Comparison of ENCODE assay signal across 13 cellular contexts in genomic region chr20:20731945-20732296, GRCh38. TPM values are rescaled to one million over a fixed set of nuclear protein-coding genes. Genes with fewer than 3 reads are reported as not detected.
DNase-seq lines count a peak whose midpoint lies in the region; ATAC-seq, FAIRE-seq and TF ChIP-seq lines count a peak whose summit lies in the region.
"Had no signal": no experiment of that assay in that cellular context is flagged by ENCODE, and none has a peak within 500 bp of the region (broad histone marks: within the 10 kb centered on the region; RNA-seq: fewer than 3 reads in every experiment).

No MANE protein-coding gene starts in this region.

- no peaks in the 10 kb centered on the region for H4K20me1 ChIP-seq in mammary epithelial cell (ENCODE audit: insufficient read depth, low read length)

- H3K27me3 Mint-ChIP-seq in stimulated activated naive CD8-positive, alpha-beta T cell treated with anti-CD3 and anti-CD28 coated beads, Interleukin-15, Interleukin-2, amounts not matched to agents 100 ng/mL and 50 ng/mL, for 24 hours, result no peaks in the 10 kb centered on the region
- no peaks in the 10 kb centered on the region for H3K27me3 Mint-ChIP-seq in stimulated activated naive CD8-positive, alpha-beta T cell treated with anti-CD3 and anti-CD28 coated beads, Interleukin-15, amount 100 ng/mL, for 72 hours

- no peaks in the 10 kb centered on the region for H3K9me3 ChIP-seq in mammary epithelial cell (replicated peaks; ENCODE audit: insufficient read depth, low read length)
- no peaks in the 10 kb centered on the region for H3K9me3 ChIP-seq in aorta (ENCODE audit: control insufficient read depth, low read length)

- H3K79me2 ChIP-seq in mammary epithelial cell (ENCODE audit: insufficient read depth, low read length), result no peaks in the 10 kb centered on the region

- TF ChIP-seq CTCF in mammary epithelial cell (conservative IDR thresholded peaks at IDR 0.05 in 1 of 2, IDR thresholded peaks at IDR 0.05 in 1 of 2; ENCODE audit: extremely low read depth in 1 of 2, insufficient read depth in 1 of 2, low read depth in 1 of 2, low read length in 2 of 2) (no peak), D721Med (IDR thresholded peaks at IDR 0.05; ENCODE audit: insufficient read depth, missing control alignments) (no peak)

- FAIRE-seq in RCC 7860 (lab: Jason Lieb, UNC), result no peak
- FAIRE-seq in D721Med (lab: Jason Lieb, UNC), result no peak

- no peaks in the 10 kb centered on the region for H3K9me3 Mint-ChIP-seq in stimulated activated naive CD8-positive, alpha-beta T cell treated with anti-CD3 and anti-CD28 coated beads, Interleukin-15, Interleukin-2, amounts not matched to agents 100 ng/mL and 50 ng/mL, for 24 hours
- H3K9me3 Mint-ChIP-seq in stimulated activated naive CD8-positive, alpha-beta T cell treated with anti-CD3 and anti-CD28 coated beads, Interleukin-15, amount 100 ng/mL, for 72 hours, result no peaks in the 10 kb centered on the region
- H3K9me3 Mint-ChIP-seq: activated T-cell treated with anti-CD3 and anti-CD28 coated beads, Interleukin-2, amount 50 U/mL, for 4 hours; natural killer cell treated with Interleukin-12 subunit alpha and Interleukin-12 subunit beta and Interleukin-15 and Interleukin-18, amount 100 ng/mL, for 72 hours; WTC11 had no signal

- 36% methylated on average over 2 of the region's 2 CpGs for WGBS in mammary epithelial cell (ENCODE audit: low coverage, missing lambda C conversion rate)
- WGBS in aorta, 2 donors, result 12 to 23% methylated on average over 2 of the region's 2 CpGs

- in situ Hi-C loops in mammary epithelial cell (cut with MboI; ENCODE audit: low sequenced_read_pairs in 2 of 2), result no loop called here

- H3K4me1 ChIP-seq in mammary epithelial cell (ENCODE audit: insufficient read depth, low read length) (no peaks in the 10 kb centered on the region), aorta (ENCODE audit: control insufficient read depth in 1 of 2, insufficient read depth in 2 of 2, low read length in 2 of 2) (no peaks in the 10 kb centered on the region)

- peak overlapping the region; percentile 15 for H3K27ac Mint-ChIP-seq in stimulated activated naive CD8-positive, alpha-beta T cell treated with anti-CD3 and anti-CD28 coated beads, Interleukin-15, Interleukin-2, amounts not matched to agents 100 ng/mL and 50 ng/mL, for 24 hours
- no peak overlapping the region for H3K27ac Mint-ChIP-seq in stimulated activated naive CD8-positive, alpha-beta T cell treated with anti-CD3 and anti-CD28 coated beads, Interleukin-15, amount 100 ng/mL, for 72 hours
- H3K27ac Mint-ChIP-seq: natural killer cell treated with Interleukin-12 subunit alpha and Interleukin-12 subunit beta and Interleukin-15 and Interleukin-18, amount 100 ng/mL, for 72 hours; WTC11 had no signal

- H3K4me3 ChIP-seq in mammary epithelial cell (replicated peaks in 1 of 3; ENCODE audit: insufficient read depth in 1 of 3, low read depth in 2 of 3, low read length in 3 of 3), result no peak overlapping the region
- H3K4me3 ChIP-seq in aorta (ENCODE audit: low read length in 2 of 2), result no peak overlapping the region

- CTCF ChIA-PET in mammary epithelial cell (lab: Charles Lee; ENCODE audit: low non-redundant PET), result no interaction called here

- H2AFZ ChIP-seq in mammary epithelial cell (ENCODE audit: low read depth, low read length), result no peak overlapping the region

- H3K4me1 Mint-ChIP-seq in stimulated activated naive CD8-positive, alpha-beta T cell treated with anti-CD3 and anti-CD28 coated beads, Interleukin-15, Interleukin-2, amounts not matched to agents 100 ng/mL and 50 ng/mL, for 24 hours (ENCODE audit: low read depth), result peaks cover 40% of the 10 kb centered on the region
- H3K4me1 Mint-ChIP-seq in stimulated activated naive CD8-positive, alpha-beta T cell treated with anti-CD3 and anti-CD28 coated beads, Interleukin-15, amount 100 ng/mL, for 72 hours, result peaks cover 36% of the 10 kb centered on the region

- H3K9ac ChIP-seq in mammary epithelial cell (ENCODE audit: insufficient read depth, low read length), result no peak overlapping the region

- no peaks in the 10 kb centered on the region for H3K36me3 Mint-ChIP-seq in stimulated activated naive CD8-positive, alpha-beta T cell treated with anti-CD3 and anti-CD28 coated beads, Interleukin-15, Interleukin-2, amounts not matched to agents 100 ng/mL and 50 ng/mL, for 24 hours (ENCODE audit: low read depth)
- H3K36me3 Mint-ChIP-seq: natural killer cell treated with Interleukin-12 subunit alpha and Interleukin-12 subunit beta and Interleukin-15 and Interleukin-18, amount 100 ng/mL, for 72 hours; WTC11 had no signal

- no peak overlapping the region for H3K4me3 Mint-ChIP-seq in stimulated activated naive CD8-positive, alpha-beta T cell treated with anti-CD3 and anti-CD28 coated beads, Interleukin-15, Interleukin-2, amounts not matched to agents 100 ng/mL and 50 ng/mL, for 24 hours
- no peak overlapping the region for H3K4me3 Mint-ChIP-seq in stimulated activated naive CD8-positive, alpha-beta T cell treated with anti-CD3 and anti-CD28 coated beads, Interleukin-15, amount 100 ng/mL, for 72 hours
- H3K4me3 Mint-ChIP-seq: activated T-cell treated with anti-CD3 and anti-CD28 coated beads, Interleukin-2, amount 50 U/mL, for 4 hours; natural killer cell treated with Interleukin-12 subunit alpha and Interleukin-12 subunit beta and Interleukin-15 and Interleukin-18, amount 100 ng/mL, for 72 hours; WTC11 had no signal

- H3K27ac ChIP-seq in mammary epithelial cell (ENCODE audit: insufficient read depth, low read depth, low read length), result no peak overlapping the region
- H3K27ac ChIP-seq in aorta (ENCODE audit: low read depth in 1 of 2, low read length in 2 of 2), result no peak overlapping the region

- no TSS peak for BruUV-seq in mammary epithelial cell (replicated peaks; lab: Mats Ljungman, UMichigan)

- no peak overlapping the region for H3K4me2 ChIP-seq in mammary epithelial cell (ENCODE audit: insufficient read depth, low read depth, low read length)

- DNase-seq in stimulated activated naive CD8-positive, alpha-beta T cell treated with anti-CD3 and anti-CD28 coated beads, Interleukin-15, amount 100 ng/mL, for 72 hours, result no peak
- peak; percentile 70 for DNase-seq in mammary epithelial cell
- DNase-seq in left lobe of liver (ENCODE audit: low spot score), result no peak
- DNase-seq in aorta, result no peak
- no peak for DNase-seq in RCC 7860 (ENCODE audit: low spot score)
- no peak for DNase-seq in NCI-H510A (lab: John Stamatoyannopoulos, UW)
- no peak for DNase-seq in D721Med (ENCODE audit: insufficient read length, low spot score)
- DNase-seq: activated T-cell treated with anti-CD3 and anti-CD28 coated beads, Interleukin-2, amount 50 U/mL, for 4 hours; erythroblast; SHP77 had no signal

- H3K36me3 ChIP-seq in mammary epithelial cell (ENCODE audit: insufficient read depth, low read length) (no peaks in the 10 kb centered on the region), aorta (ENCODE audit: control insufficient read depth in 1 of 2, insufficient read depth in 2 of 2, low read length in 1 of 2) (no peaks in the 10 kb centered on the region)

- intact Hi-C loops in mammary epithelial cell (cut with micrococcal nuclease), result loop anchor here (2.0 kb wide), 1 partner anchor 19 kb away; the partner anchor contains the start of gene RALGAPA2
- intact Hi-C loops in aorta (cut with DNase I), result no loop called here

- ATAC-seq in stimulated activated naive CD8-positive, alpha-beta T cell treated with anti-CD3 and anti-CD28 coated beads, Interleukin-15, amount 100 ng/mL, for 72 hours, result no peak
- ATAC-seq in left lobe of liver, result peak; percentile 21
- ATAC-seq in aorta (ENCODE audit: low FRiP score), result peak; percentile 66
- ATAC-seq: activated T-cell treated with anti-CD3 and anti-CD28 coated beads, Interleukin-2, amount 50 U/mL, for 4 hours; natural killer cell treated with Interleukin-12 subunit alpha and Interleukin-12 subunit beta and Interleukin-15 and Interleukin-18, amount 100 ng/mL, for 72 hours; WTC11 had no signal

- no peaks in the 10 kb centered on the region for H3K27me3 ChIP-seq in mammary epithelial cell (ENCODE audit: insufficient read depth, low read length)
- H3K27me3 ChIP-seq in aorta (ENCODE audit: control insufficient read depth in 1 of 2, insufficient read depth in 2 of 2, low read length in 1 of 2), result no peaks in the 10 kb centered on the region

- dilution Hi-C loops in mammary epithelial cell (cut with HindIII; ENCODE audit: low sequenced_read_pairs), result no loop called here

RNA-seq across cellular contexts. Expression of gene RALGAPA2, which starts 19.5 kb away (rescaled TPM):
- total RNA-seq in mammary epithelial cell (10 to 100 TPM in 1 of 2 donors, 1 to 10 TPM in 1; 9.5 to 12.5 TPM), left lobe of liver (52.0 TPM), aorta (10 to 100 TPM; 34.8 to 62.3 TPM)
- polyA plus RNA-seq in mammary epithelial cell (2.9 TPM), aorta (1 to 10 TPM; 2.2 to 3.5 TPM)
- polyA minus RNA-seq in mammary epithelial cell, result 13.4 TPM
